Comparison of ENCODE assay signal across 1 cellular context in the genomic region with DNA sequence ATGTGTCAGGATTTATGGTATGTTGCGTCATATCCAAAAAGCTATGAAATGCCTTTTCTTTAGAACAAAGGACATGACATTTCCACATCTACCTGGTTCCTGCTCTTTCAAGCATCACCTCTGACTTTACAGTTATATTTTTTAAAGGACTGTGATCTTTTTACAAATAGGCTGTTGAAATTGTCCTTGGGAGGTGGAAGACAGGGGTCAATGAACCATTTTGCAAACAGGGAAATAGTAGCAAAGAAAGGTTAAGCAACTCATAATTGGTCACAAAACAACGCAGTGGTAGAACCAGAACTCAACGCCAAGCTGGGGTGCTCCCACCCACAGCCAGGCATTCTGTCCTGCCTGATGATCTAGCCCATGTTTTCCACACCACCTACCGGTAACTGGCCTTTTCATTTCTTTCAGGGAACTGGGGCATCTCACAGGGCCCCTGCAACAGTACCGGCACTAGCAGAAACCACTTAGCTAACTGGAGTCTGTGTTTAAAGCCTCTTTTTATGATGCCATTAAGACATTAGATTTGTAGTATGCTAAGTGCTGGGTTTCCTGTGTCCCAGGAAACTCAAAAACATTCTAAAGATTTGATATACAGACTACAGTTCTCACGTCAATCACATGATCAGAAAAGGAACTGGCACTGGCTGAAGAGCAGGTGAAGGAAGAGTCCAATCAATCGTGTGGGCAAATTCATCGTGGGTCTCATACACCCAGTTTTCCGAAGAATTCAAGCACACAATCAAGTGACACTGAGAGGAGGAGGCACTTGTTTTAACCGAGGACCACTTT.
A peak's percentile ranks its signal among the peaks of the same experiment; 100 is the strongest.
TF ChIP-seq lines count a peak whose summit lies in the region.

No MANE protein-coding gene starts in this region.

TF ChIP-seq in HepG2, 621 proteins besides CTCF, POLR2A, EP300 and RAD21 (continued from another document and continues in another):
- TF ChIP-seq, protein P1, sequence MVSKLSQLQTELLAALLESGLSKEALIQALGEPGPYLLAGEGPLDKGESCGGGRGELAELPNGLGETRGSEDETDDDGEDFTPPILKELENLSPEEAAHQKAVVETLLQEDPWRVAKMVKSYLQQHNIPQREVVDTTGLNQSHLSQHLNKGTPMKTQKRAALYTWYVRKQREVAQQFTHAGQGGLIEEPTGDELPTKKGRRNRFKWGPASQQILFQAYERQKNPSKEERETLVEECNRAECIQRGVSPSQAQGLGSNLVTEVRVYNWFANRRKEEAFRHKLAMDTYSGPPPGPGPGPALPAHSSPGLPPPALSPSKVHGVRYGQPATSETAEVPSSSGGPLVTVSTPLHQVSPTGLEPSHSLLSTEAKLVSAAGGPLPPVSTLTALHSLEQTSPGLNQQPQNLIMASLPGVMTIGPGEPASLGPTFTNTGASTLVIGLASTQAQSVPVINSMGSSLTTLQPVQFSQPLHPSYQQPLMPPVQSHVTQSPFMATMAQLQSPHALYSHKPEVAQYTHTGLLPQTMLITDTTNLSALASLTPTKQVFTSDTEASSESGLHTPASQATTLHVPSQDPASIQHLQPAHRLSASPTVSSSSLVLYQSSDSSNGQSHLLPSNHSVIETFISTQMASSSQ (IDR thresholded peaks at IDR 0.05; ENCODE audit: low read depth), result peak; percentile 84
- TF ChIP-seq, protein P1 (CRISPR knock-in tag; IDR thresholded peaks at IDR 0.05; ENCODE audit: borderline replicate concordance), result peak; percentile 94
- TF ChIP-seq NR2F6 (IDR thresholded peaks at IDR 0.05), result peak; percentile 98
- peak; percentile 93 for TF ChIP-seq NR2F6 (CRISPR knock-in tag; IDR thresholded peaks at IDR 0.05)
- TF ChIP-seq, protein P2, sequence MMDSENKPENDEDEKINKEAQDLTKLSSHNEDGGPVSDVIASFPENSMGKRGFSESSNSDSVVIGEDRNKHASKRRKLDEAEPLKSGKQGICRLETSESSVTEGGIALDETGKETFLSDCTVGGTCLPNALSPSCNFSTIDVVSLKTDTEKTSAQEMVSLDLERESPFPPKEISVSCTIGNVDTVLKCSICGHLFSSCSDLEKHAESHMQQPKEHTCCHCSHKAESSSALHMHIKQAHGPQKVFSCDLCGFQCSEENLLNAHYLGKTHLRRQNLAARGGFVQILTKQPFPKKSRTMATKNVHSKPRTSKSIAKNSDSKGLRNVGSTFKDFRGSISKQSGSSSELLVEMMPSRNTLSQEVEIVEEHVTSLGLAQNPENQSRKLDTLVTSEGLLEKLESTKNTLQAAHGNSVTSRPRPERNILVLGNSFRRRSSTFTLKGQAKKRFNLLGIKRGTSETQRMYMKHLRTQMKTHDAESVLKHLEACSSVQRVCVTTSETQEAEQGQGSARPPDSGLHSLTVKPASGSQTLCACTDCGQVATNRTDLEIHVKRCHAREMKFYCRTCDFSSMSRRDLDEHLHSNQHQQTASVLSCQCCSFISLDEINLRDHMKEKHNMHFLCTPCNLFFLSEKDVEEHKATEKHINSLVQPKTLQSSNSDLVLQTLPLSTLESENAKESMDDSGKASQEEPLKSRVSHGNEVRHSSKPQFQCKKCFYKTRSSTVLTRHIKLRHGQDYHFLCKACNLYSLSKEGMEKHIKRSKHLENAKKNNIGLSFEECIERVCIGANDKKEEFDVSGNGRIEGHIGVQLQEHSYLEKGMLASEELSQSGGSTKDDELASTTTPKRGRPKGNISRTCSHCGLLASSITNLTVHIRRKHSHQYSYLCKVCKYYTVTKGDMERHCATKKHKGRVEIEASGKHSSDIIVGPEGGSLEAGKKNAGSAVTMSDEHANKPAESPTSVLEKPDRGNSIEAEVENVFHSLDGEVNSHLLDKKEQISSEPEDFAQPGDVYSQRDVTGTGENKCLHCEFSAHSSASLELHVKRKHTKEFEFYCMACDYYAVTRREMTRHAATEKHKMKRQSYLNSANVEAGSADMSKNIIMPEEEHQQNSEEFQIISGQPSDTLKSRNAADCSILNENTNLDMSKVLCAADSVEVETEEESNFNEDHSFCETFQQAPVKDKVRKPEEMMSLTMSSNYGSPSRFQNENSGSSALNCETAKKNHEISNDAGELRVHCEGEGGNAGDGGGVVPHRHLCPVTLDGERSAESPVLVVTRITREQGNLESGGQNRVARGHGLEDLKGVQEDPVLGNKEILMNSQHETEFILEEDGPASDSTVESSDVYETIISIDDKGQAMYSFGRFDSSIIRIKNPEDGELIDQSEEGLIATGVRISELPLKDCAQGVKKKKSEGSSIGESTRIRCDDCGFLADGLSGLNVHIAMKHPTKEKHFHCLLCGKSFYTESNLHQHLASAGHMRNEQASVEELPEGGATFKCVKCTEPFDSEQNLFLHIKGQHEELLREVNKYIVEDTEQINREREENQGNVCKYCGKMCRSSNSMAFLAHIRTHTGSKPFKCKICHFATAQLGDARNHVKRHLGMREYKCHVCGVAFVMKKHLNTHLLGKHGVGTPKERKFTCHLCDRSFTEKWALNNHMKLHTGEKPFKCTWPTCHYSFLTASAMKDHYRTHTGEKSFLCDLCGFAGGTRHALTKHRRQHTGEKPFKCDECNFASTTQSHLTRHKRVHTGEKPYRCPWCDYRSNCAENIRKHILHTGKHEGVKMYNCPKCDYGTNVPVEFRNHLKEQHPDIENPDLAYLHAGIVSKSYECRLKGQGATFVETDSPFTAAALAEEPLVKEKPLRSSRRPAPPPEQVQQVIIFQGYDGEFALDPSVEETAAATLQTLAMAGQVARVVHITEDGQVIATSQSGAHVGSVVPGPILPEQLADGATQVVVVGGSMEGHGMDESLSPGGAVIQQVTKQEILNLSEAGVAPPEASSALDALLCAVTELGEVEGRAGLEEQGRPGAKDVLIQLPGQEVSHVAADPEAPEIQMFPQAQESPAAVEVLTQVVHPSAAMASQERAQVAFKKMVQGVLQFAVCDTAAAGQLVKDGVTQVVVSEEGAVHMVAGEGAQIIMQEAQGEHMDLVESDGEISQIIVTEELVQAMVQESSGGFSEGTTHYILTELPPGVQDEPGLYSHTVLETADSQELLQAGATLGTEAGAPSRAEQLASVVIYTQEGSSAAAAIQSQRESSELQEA (CRISPR knock-in tag; IDR thresholded peaks at IDR 0.05; ENCODE audit: not compliant biosample characterization), result no peak
- TF ChIP-seq U2AF1 (optimal IDR thresholded peaks at IDR 0.05; ENCODE audit: low read depth, low read length), result no peak
- TF ChIP-seq ZNF678 (CRISPR knock-in tag; IDR thresholded peaks at IDR 0.05), result no peak; the same call in 1 of the 2 replicates
- TF ChIP-seq, protein P3, sequence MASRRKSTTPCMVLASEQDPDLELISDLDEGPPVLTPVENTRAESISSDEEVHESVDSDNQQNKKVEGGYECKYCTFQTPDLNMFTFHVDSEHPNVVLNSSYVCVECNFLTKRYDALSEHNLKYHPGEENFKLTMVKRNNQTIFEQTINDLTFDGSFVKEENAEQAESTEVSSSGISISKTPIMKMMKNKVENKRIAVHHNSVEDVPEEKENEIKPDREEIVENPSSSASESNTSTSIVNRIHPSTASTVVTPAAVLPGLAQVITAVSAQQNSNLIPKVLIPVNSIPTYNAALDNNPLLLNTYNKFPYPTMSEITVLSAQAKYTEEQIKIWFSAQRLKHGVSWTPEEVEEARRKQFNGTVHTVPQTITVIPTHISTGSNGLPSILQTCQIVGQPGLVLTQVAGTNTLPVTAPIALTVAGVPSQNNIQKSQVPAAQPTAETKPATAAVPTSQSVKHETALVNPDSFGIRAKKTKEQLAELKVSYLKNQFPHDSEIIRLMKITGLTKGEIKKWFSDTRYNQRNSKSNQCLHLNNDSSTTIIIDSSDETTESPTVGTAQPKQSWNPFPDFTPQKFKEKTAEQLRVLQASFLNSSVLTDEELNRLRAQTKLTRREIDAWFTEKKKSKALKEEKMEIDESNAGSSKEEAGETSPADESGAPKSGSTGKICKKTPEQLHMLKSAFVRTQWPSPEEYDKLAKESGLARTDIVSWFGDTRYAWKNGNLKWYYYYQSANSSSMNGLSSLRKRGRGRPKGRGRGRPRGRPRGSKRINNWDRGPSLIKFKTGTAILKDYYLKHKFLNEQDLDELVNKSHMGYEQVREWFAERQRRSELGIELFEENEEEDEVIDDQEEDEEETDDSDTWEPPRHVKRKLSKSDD (CRISPR knock-in tag; IDR thresholded peaks at IDR 0.05; ENCODE audit: low read depth), result peak; percentile 95
- TF ChIP-seq, protein P4, sequence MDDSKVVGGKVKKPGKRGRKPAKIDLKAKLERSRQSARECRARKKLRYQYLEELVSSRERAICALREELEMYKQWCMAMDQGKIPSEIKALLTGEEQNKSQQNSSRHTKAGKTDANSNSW (CRISPR knock-in tag; IDR thresholded peaks at IDR 0.05; ENCODE audit: borderline replicate concordance), result no peak; the same call in 1 of the 2 replicates
- 0 out of 2 replicates have a peak, but pooled peaks have one; percentile 47 for TF ChIP-seq KDM5B (CRISPR knock-in tag; IDR thresholded peaks at IDR 0.05; ENCODE audit: borderline replicate concordance)
- no peak for TF ChIP-seq ZNF891 (CRISPR knock-in tag; IDR thresholded peaks at IDR 0.05)
- TF ChIP-seq ARNTL (CRISPR knock-in tag; IDR thresholded peaks at IDR 0.05), result peak; percentile 68; the same call in 1 of the 2 replicates
- peak; percentile 82 for TF ChIP-seq BRCA1 (CRISPR knock-in tag; IDR thresholded peaks at IDR 0.05)
- peak; percentile 98 for TF ChIP-seq ZEB1 (IDR thresholded peaks at IDR 0.05; ENCODE audit: insufficient replicate concordance, low read depth)
- peak; percentile 87 for TF ChIP-seq TBL1XR1 (IDR thresholded peaks at IDR 0.05; ENCODE audit: borderline replicate concordance, low read length, partially characterized antibody)
- TF ChIP-seq CENPX (CRISPR knock-in tag; IDR thresholded peaks at IDR 0.05), result no peak
- peak; percentile 46 for TF ChIP-seq GABPB1 (CRISPR knock-in tag; IDR thresholded peaks at IDR 0.05)
- peak; percentile 98 for TF ChIP-seq ZNF703 (CRISPR knock-in tag; IDR thresholded peaks at IDR 0.05; ENCODE audit: borderline replicate concordance)
- peak; percentile 100 for TF ChIP-seq GATAD2A (CRISPR knock-in tag; IDR thresholded peaks at IDR 0.05)
- peak; percentile 100 for TF ChIP-seq RXRA (CRISPR knock-in tag; IDR thresholded peaks at IDR 0.05)
- no peak for TF ChIP-seq CAMTA2 (CRISPR knock-in tag; IDR thresholded peaks at IDR 0.05; ENCODE audit: borderline replicate concordance)
- no peak for TF ChIP-seq ZNF616 (CRISPR knock-in tag; IDR thresholded peaks at IDR 0.05; ENCODE audit: low read depth)
- TF ChIP-seq ATF7-NPFF (CRISPR knock-in tag; IDR thresholded peaks at IDR 0.05; ENCODE audit: low read depth), result peak; percentile 61; the same call in 1 of the 2 replicates
- TF ChIP-seq FOXJ3 (CRISPR knock-in tag; IDR thresholded peaks at IDR 0.05; ENCODE audit: borderline replicate concordance), result peak; percentile 100
- TF ChIP-seq PHF20 (CRISPR knock-in tag; IDR thresholded peaks at IDR 0.05), result no peak
- TF ChIP-seq ZNF558 (CRISPR knock-in tag; IDR thresholded peaks at IDR 0.05; ENCODE audit: borderline replicate concordance), result no peak
- TF ChIP-seq, protein P5, sequence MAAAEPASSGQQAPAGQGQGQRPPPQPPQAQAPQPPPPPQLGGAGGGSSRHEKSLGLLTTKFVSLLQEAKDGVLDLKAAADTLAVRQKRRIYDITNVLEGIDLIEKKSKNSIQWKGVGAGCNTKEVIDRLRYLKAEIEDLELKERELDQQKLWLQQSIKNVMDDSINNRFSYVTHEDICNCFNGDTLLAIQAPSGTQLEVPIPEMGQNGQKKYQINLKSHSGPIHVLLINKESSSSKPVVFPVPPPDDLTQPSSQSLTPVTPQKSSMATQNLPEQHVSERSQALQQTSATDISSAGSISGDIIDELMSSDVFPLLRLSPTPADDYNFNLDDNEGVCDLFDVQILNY (CRISPR knock-in tag; conservative IDR thresholded peaks at IDR 0.05), result no peak
- peak; percentile 41; the same call in 1 of the 2 replicates for TF ChIP-seq RFX3 (CRISPR knock-in tag; IDR thresholded peaks at IDR 0.05)
- peak; percentile 82; the same call in 1 of the 2 replicates for TF ChIP-seq TMF1 (CRISPR knock-in tag; IDR thresholded peaks at IDR 0.05; ENCODE audit: low read depth)
- TF ChIP-seq ZNF850 (CRISPR knock-in tag; conservative IDR thresholded peaks at IDR 0.05), result 0 out of 2 replicates have a peak, but pooled peaks have one; percentile 73
- TF ChIP-seq SRSF1 (optimal IDR thresholded peaks at IDR 0.05; ENCODE audit: low read depth, low read length), result no peak
- peak; percentile 94 for TF ChIP-seq KDM1A (CRISPR knock-in tag; IDR thresholded peaks at IDR 0.05)
- TF ChIP-seq GPN1 (CRISPR knock-in tag; IDR thresholded peaks at IDR 0.05; ENCODE audit: borderline replicate concordance), result no peak
- TF ChIP-seq, protein P6, sequence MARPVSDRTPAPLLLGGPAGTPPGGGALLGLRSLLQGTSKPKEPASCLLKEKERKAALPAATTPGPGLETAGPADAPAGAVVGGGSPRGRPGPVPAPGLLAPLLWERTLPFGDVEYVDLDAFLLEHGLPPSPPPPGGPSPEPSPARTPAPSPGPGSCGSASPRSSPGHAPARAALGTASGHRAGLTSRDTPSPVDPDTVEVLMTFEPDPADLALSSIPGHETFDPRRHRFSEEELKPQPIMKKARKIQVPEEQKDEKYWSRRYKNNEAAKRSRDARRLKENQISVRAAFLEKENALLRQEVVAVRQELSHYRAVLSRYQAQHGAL (CRISPR knock-in tag; IDR thresholded peaks at IDR 0.05; ENCODE audit: not compliant biosample characterization), result no peak
- TF ChIP-seq ZBTB7B (CRISPR knock-in tag; IDR thresholded peaks at IDR 0.05), result peak; percentile 94
- TF ChIP-seq, protein P7, sequence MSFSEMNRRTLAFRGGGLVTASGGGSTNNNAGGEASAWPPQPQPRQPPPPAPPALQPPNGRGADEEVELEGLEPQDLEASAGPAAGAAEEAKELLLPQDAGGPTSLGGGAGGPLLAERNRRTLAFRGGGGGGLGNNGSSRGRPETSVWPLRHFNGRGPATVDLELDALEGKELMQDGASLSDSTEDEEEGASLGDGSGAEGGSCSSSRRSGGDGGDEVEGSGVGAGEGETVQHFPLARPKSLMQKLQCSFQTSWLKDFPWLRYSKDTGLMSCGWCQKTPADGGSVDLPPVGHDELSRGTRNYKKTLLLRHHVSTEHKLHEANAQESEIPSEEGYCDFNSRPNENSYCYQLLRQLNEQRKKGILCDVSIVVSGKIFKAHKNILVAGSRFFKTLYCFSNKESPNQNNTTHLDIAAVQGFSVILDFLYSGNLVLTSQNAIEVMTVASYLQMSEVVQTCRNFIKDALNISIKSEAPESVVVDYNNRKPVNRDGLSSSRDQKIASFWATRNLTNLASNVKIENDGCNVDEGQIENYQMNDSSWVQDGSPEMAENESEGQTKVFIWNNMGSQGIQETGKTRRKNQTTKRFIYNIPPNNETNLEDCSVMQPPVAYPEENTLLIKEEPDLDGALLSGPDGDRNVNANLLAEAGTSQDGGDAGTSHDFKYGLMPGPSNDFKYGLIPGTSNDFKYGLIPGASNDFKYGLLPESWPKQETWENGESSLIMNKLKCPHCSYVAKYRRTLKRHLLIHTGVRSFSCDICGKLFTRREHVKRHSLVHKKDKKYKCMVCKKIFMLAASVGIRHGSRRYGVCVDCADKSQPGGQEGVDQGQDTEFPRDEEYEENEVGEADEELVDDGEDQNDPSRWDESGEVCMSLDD (CRISPR knock-in tag; IDR thresholded peaks at IDR 0.05; ENCODE audit: borderline replicate concordance), result peak; percentile 97
